In genomic region chr12:14283489-14284144, GRCh38 we compare ENCODE assay signal across 1 cellular context.
TF ChIP-seq lines count a peak whose summit lies in the region.

No MANE protein-coding gene starts in this region.

TF ChIP-seq in H1, 55 proteins besides CTCF, POLR2A, EP300 and RAD21 (continued from another document):
- TF ChIP-seq ATF2 (IDR thresholded peaks at IDR 0.05; ENCODE audit: low read length) (0 out of 2 replicates have a peak, but pooled peaks have one; percentile 37), EZH2 (IDR thresholded peaks at IDR 0.05; ENCODE audit: low read depth, low read length, severe bottlenecking) (no peak), SIX5 (IDR thresholded peaks at IDR 0.05; ENCODE audit: low read depth, low read length) (no peak), EGR1 (IDR thresholded peaks at IDR 0.05; ENCODE audit: borderline replicate concordance, low read depth, low read length) (no peak), CREB1 (IDR thresholded peaks at IDR 0.05) (peak; percentile 16; the same call in 1 of the 2 replicates), FOSL1 (IDR thresholded peaks at IDR 0.05; ENCODE audit: insufficient read depth, low read depth, low read length) (no peak), CHD7 (IDR thresholded peaks at IDR 0.05; ENCODE audit: insufficient replicate concordance, low read length) (peak; percentile 82), SP4 (IDR thresholded peaks at IDR 0.05; ENCODE audit: low read length) (no peak), USF2 (IDR thresholded peaks at IDR 0.05; ENCODE audit: low read length) (no peak), RXRA (IDR thresholded peaks at IDR 0.05; ENCODE audit: insufficient read depth, low read depth, low read length) (no peak), SP1 (IDR thresholded peaks at IDR 0.05; ENCODE audit: low read depth, low read length) (peak; percentile 57; the same call in 1 of the 2 replicates), SIRT6 (IDR thresholded peaks at IDR 0.05; ENCODE audit: low read length) (no peak), POLR2AphosphoS5 (IDR thresholded peaks at IDR 0.05; ENCODE audit: low read depth, low read length) (no peak), HDAC6 (IDR thresholded peaks at IDR 0.05; ENCODE audit: low read depth, low read length) (no peak), JUN (IDR thresholded peaks at IDR 0.05; ENCODE audit: low read depth, low read length) (no peak), JUND (IDR thresholded peaks at IDR 0.05; ENCODE audit: low read length) (no peak), TAF7 (optimal IDR thresholded peaks at IDR 0.05; ENCODE audit: borderline replicate concordance, low read depth, low read length) (no peak), GABPA (IDR thresholded peaks at IDR 0.05; ENCODE audit: borderline replicate concordance, insufficient read depth, low read length) (no peak), RBBP5 (IDR thresholded peaks at IDR 0.05; ENCODE audit: borderline replicate concordance, low read depth, low read length) (no peak), CBX8 (IDR thresholded peaks at IDR 0.05; ENCODE audit: borderline replicate concordance, low read depth, low read length) (no peak), BRCA1 (IDR thresholded peaks at IDR 0.05; ENCODE audit: low read depth, low read length) (no peak), BCL11A (IDR thresholded peaks at IDR 0.05; ENCODE audit: low read depth in 2 of 2, low read length in 2 of 2) (no peak), CEBPB (IDR thresholded peaks at IDR 0.05; ENCODE audit: low read depth, low read length) (no peak), SAP30 (IDR thresholded peaks at IDR 0.05; ENCODE audit: insufficient read depth, insufficient replicate concordance, low read length) (no peak), MAX (IDR thresholded peaks at IDR 0.05) (no peak), NANOG (IDR thresholded peaks at IDR 0.05; ENCODE audit: insufficient read depth, low read depth, low read length, poor library complexity, severe bottlenecking) (peak; percentile 58), ASH2L (IDR thresholded peaks at IDR 0.05; ENCODE audit: low read length) (peak; percentile 34), GTF2F1 (IDR thresholded peaks at IDR 0.05; ENCODE audit: borderline replicate concordance, low read depth, low read length) (no peak), SUZ12 (IDR thresholded peaks at IDR 0.05; ENCODE audit: low read length) (no peak), KDM1A (IDR thresholded peaks at IDR 0.05; ENCODE audit: borderline replicate concordance, low read length) (no peak), SIN3A (conservative IDR thresholded peaks at IDR 0.05 in 1 of 2, IDR thresholded peaks at IDR 0.05 in 1 of 2; ENCODE audit: low read depth in 1 of 2, low read length in 2 of 2) (no peak; a peak in 1 of 4 replicates), TCF12 (IDR thresholded peaks at IDR 0.05; ENCODE audit: low read depth, low read length) (no peak), TEAD4 (IDR thresholded peaks at IDR 0.05; ENCODE audit: low read depth, low read length) (no peak), PHF8 (conservative IDR thresholded peaks at IDR 0.05; ENCODE audit: low read depth, low read length) (no peak), TBP (IDR thresholded peaks at IDR 0.05; ENCODE audit: low read depth, low read length) (no peak), SRF (IDR thresholded peaks at IDR 0.05; ENCODE audit: low read depth, low read length) (no peak), KDM5A (IDR thresholded peaks at IDR 0.05; ENCODE audit: low read length) (no peak), RNF2 (IDR thresholded peaks at IDR 0.05; ENCODE audit: borderline replicate concordance, low read depth, low read length, missing control alignments, poor library complexity, severe bottlenecking) (no peak), RFX5 (IDR thresholded peaks at IDR 0.05; ENCODE audit: borderline replicate concordance, low read depth, low read length) (no peak), CHD2 (IDR thresholded peaks at IDR 0.05; ENCODE audit: low read length) (no peak), YY1 (IDR thresholded peaks at IDR 0.05; ENCODE audit: low read depth, low read length) (peak; percentile 87; the same call in 1 of the 2 replicates), KDM4A (IDR thresholded peaks at IDR 0.05; ENCODE audit: low read depth, low read length, severe bottlenecking) (no peak), SP2 (IDR thresholded peaks at IDR 0.05; ENCODE audit: low read length) (no peak), MAFK (IDR thresholded peaks at IDR 0.05; ENCODE audit: low read depth, low read length) (no peak), ZNF274 (IDR thresholded peaks at IDR 0.05; ENCODE audit: borderline replicate concordance, extremely low read depth, low read length) (no peak), TAF1 (IDR thresholded peaks at IDR 0.05; ENCODE audit: low read depth, low read length) (no peak), E2F6 (IDR thresholded peaks at IDR 0.05) (no peak)
TF ChIP-seq in H1: peak in this region for 7.
